Comparison of ENCODE assay signal across 8 cellular contexts in genomic region chr12:53380104-53380796, GRCh38. TPM values are rescaled to one million over a fixed set of nuclear protein-coding genes. Genes with fewer than 3 reads are reported as not detected.
A peak's percentile ranks its signal among the peaks of the same experiment; 100 is the strongest.
DNase-seq lines count a peak whose midpoint lies in the region; ATAC-seq, FAIRE-seq and TF ChIP-seq lines count a peak whose summit lies in the region.

SP1 (plus strand) TSS chr12:53380176; CDS start chr12:53380292, 116 bp downstream.

- POLR2A ChIA-PET in HepG2 (lab: Yijun Ruan, JAX), result interaction anchor here (0.6 to 2.7 kb wide), 22 partner anchors 8 to 301 kb away, joined by 3 to 24 read pairs (median 5); partner anchors contain the start of genes AAAS, CSAD, MYG1 and PRR13

- H4K20me1 ChIP-seq in HepG2 (ENCODE audit: insufficient read depth, low read length), result no peaks in the 10 kb centered on the region

- no peaks in the 10 kb centered on the region for H3K9me3 ChIP-seq in HepG2 (ENCODE audit: low read length)

- ATAC-seq in GM19328 (IDR thresholded peaks at IDR 0.05; ENCODE audit: unreplicated experiment) (peak; percentile 39), HG03520 (IDR thresholded peaks at IDR 0.05; ENCODE audit: unreplicated experiment) (peak; percentile 37), HepG2 (peak; percentile 56)

- peaks cover 50% of the 10 kb centered on the region for H3K4me1 ChIP-seq in HepG2 (ENCODE audit: insufficient read depth, low read length)

- no TSS peak for BruUV-seq in HepG2 (replicated peaks; lab: Mats Ljungman, UMichigan)

- H3K27me3 ChIP-seq in HepG2 (ENCODE audit: control insufficient read depth in 1 of 2, insufficient read depth in 2 of 2, low read length in 2 of 2), result no peaks in the 10 kb centered on the region; a peak in 1 of 5 replicates

- TF ChIP-seq EP300 in HepG2 (IDR thresholded peaks at IDR 0.05; ENCODE audit: low read depth in 2 of 2, low read length in 2 of 2) (no peak; a peak in 1 of 4 replicates), HepG2 (CRISPR knock-in tag; IDR thresholded peaks at IDR 0.05; ENCODE audit: borderline replicate concordance) (no peak)

- H3K4me3 ChIP-seq in HepG2 (replicated peaks in 1 of 3; ENCODE audit: insufficient read depth in 1 of 3, low read depth in 2 of 3, low read length in 3 of 3), result peak within 1 kb of the TSS; percentile 73 to 87 (median 73)

- H3K36me3 ChIP-seq in HepG2 (replicated peaks in 1 of 2; ENCODE audit: control insufficient read depth in 1 of 2, insufficient read depth in 2 of 2, low read length in 2 of 2), result peaks cover 15 to 24% of the 10 kb centered on the region in 2 experiments

- in situ Hi-C loops in HepG2 (cut with HindIII; ENCODE audit: extremely low pct_ligation_motif_present, low pct_unique_long_range_greater_than_20kb), result no loop called here

- peak within 1 kb of the TSS; percentile 77 for H2AFZ ChIP-seq in HepG2 (ENCODE audit: low read length)

- TF ChIP-seq POLR2A in HepG2 (IDR thresholded peaks at IDR 0.05; ENCODE audit: insufficient read depth in 1 of 2, low read depth in 2 of 2, low read length in 2 of 2), result peak; percentile 26 to 51; a peak in 2 of 4 replicates

- H3K79me2 ChIP-seq in HepG2 (ENCODE audit: insufficient read depth, low read length), result peaks cover 31% of the 10 kb centered on the region

- 2% methylated on average over 23 of the region's 71 CpGs for WGBS in HepG2 (ENCODE audit: low lambda C conversion rate)

- DNase-seq in AML-193 (lab: John Stamatoyannopoulos, UW) (peak; percentile 83 to 85), NCI-H748 (lab: John Stamatoyannopoulos, UW; ENCODE audit: unreplicated experiment) (peak; percentile 93), dedifferentiated amniotic fluid mesenchymal stem cell (ENCODE audit: extremely low spot score) (peak; percentile 84), HepG2 (ENCODE audit: low spot score) (peak; percentile 76)
- DNase-seq in activated CD4-positive, alpha-beta T cell treated with anti-CD3 and anti-CD28 coated beads, Interleukin-2, amount 50 U/mL, for 24 hours (ENCODE audit: low read depth in 1 of 2, low spot score in 1 of 2), result peak; percentile 83 to 99
- peak; percentile 88 for DNase-seq in stimulated activated CD4-positive, alpha-beta T cell treated with anti-CD3 and anti-CD28 coated beads, Interleukin-4, amount 100 ng/mL, for 24 hours

- intact Hi-C loops in HepG2 (cut with micrococcal nuclease; ENCODE audit: unreplicated experiment), result loop anchor here (5.0 kb wide), 1 partner anchor 42 kb away; the partner anchor contains the start of gene AMHR2

- TF ChIP-seq RAD21 in HepG2 (CRISPR knock-in tag; IDR thresholded peaks at IDR 0.05), result no peak

- FAIRE-seq in HepG2 (lab: Jason Lieb, UNC), result no peak

- peak within 1 kb of the TSS; percentile 65 for H3K4me2 ChIP-seq in HepG2 (ENCODE audit: low read depth, low read length)

- CTCF ChIA-PET in HepG2 (lab: Yijun Ruan, JAX; ENCODE audit: low intra/inter-chr PET ratio, low total read pairs), result interaction anchor here (0.8 kb wide), 1 partner anchor 28 kb away, joined by 3 read pairs; no protein-coding TSS in a partner anchor

- H3K27ac ChIP-seq in HepG2 (ENCODE audit: extremely low read length, insufficient read depth, low read length), result peak within 1 kb of the TSS; percentile 79

- peak within 1 kb of the TSS; percentile 74 for H3K9ac ChIP-seq in HepG2 (ENCODE audit: insufficient read depth, low read depth, low read length)

- TF ChIP-seq CTCF in HepG2 (CRISPR knock-in tag; IDR thresholded peaks at IDR 0.05), result no peak

TF ChIP-seq in HepG2, 621 proteins besides CTCF, POLR2A, EP300 and RAD21 (continues in another document):
- TF ChIP-seq ZNF451 (CRISPR knock-in tag; IDR thresholded peaks at IDR 0.05) (0 out of 2 replicates have a peak, but pooled peaks have one; percentile 24), POLR2AphosphoS5 (IDR thresholded peaks at IDR 0.05; ENCODE audit: low read depth, low read length) (peak; percentile 45; the same call in 1 of the 2 replicates), PRDM10 (CRISPR knock-in tag; IDR thresholded peaks at IDR 0.05; ENCODE audit: low read depth) (0 out of 2 replicates have a peak, but pooled peaks have one; percentile 37), RFX5 (IDR thresholded peaks at IDR 0.05; ENCODE audit: low read depth, low read length) (no peak), HMGA1 (CRISPR knock-in tag; conservative IDR thresholded peaks at IDR 0.05) (no peak), YY1 (IDR thresholded peaks at IDR 0.05; ENCODE audit: insufficient read depth, insufficient replicate concordance, low read depth, low read length) (peak; percentile 44), HNRNPK (IDR thresholded peaks at IDR 0.05; ENCODE audit: low read depth, low read length, poor library complexity, severe bottlenecking) (peak; percentile 98), GABPB1 (CRISPR knock-in tag; IDR thresholded peaks at IDR 0.05) (peak; percentile 21; the same call in 1 of the 2 replicates), KDM5A (IDR thresholded peaks at IDR 0.05; ENCODE audit: borderline replicate concordance, low read length) (peak; percentile 49; the same call in 1 of the 2 replicates), ZBTB2 (CRISPR knock-in tag; IDR thresholded peaks at IDR 0.05; ENCODE audit: low read depth) (peak; percentile 96), ESRRA (CRISPR knock-in tag; IDR thresholded peaks at IDR 0.05; ENCODE audit: low read depth) (no peak)

RNA-seq across cellular contexts. Expression of gene SP1, which starts in this region (rescaled TPM):
- 27.5 and 46.7 TPM in 2 replicates for total RNA-seq in HepG2 (2016; rRNA removed; fragmentation: Illumina TruSeq; extraction: Trizol)
- 3.0 and 3.4 TPM in 2 replicates for total RNA-seq in HepG2 (2016; cell fraction: cytosol; rRNA removed; fragmentation: Illumina TruSeq; extraction: Trizol; ENCODE audit: low read depth)
- total RNA-seq in HepG2 (2016; cell fraction: insoluble cytoplasmic fraction; rRNA removed; fragmentation: Illumina TruSeq; extraction: Trizol), result 29.7 and 40.6 TPM in 2 replicates
- 13.8 and 14.7 TPM in 2 replicates for total RNA-seq in HepG2 (2016; cell fraction: membrane; rRNA removed; fragmentation: Illumina TruSeq; extraction: Trizol)
- total RNA-seq in HepG2 (2016; cell fraction: nucleus; rRNA removed; fragmentation: Illumina TruSeq; extraction: Trizol), result 23.5 and 24.3 TPM in 2 replicates
- 26.5 and 27.3 TPM in 2 replicates for polyA plus RNA-seq in HepG2 (2011; rRNA removed)
- 18.2 TPM in 2 replicates for polyA plus RNA-seq in HepG2 (2011; cell fraction: cytosol; rRNA removed)
- 30.1 and 31.9 TPM in 2 replicates for polyA plus RNA-seq in HepG2 (2011; cell fraction: nucleus; rRNA removed)
- 14.7 and 15.8 TPM in 2 replicates for polyA plus RNA-seq in HepG2 (2012)
- polyA plus RNA-seq in HepG2 (2016; cell fraction: cytosol; fragmentation: Illumina TruSeq; extraction: Trizol; ENCODE audit: low read depth), result 0.63 and 0.79 TPM in 2 replicates
- 22.5 and 22.9 TPM in 2 replicates for polyA plus RNA-seq in HepG2 (2016; cell fraction: insoluble cytoplasmic fraction; fragmentation: Illumina TruSeq; extraction: Trizol; ENCODE audit: low read depth)
- polyA plus RNA-seq in HepG2 (2016; cell fraction: membrane; fragmentation: Illumina TruSeq; extraction: Trizol; ENCODE audit: low read depth), result 2.7 and 3.3 TPM in 2 replicates
- polyA plus RNA-seq in HepG2 (2016; cell fraction: nucleus; fragmentation: Illumina TruSeq; extraction: Trizol; ENCODE audit: insufficient read depth, low read depth), result 25.6 and 29.7 TPM in 2 replicates
- 128 and 335 TPM in 2 replicates for polyA minus RNA-seq in HepG2 (2011; rRNA and poly(A)+ RNA removed; ENCODE audit: low replicate concordance)
- 38.1 and 39.5 TPM in 2 replicates for polyA minus RNA-seq in HepG2 (2011; cell fraction: cytosol; rRNA and poly(A)+ RNA removed)
- 31.4 and 32.7 TPM in 2 replicates for polyA minus RNA-seq in HepG2 (2011; cell fraction: nucleus; rRNA and poly(A)+ RNA removed)

Comparison
In these comparisons a context has a peak if more than half of its experiments do, and no peak if none do; other contexts are left out.
1. Peak in every context shown above with its lines: DNase-seq, ATAC-seq, H3K4me3 ChIP-seq and H3K27ac ChIP-seq.